9 cellular contexts compared by ENCODE assay signal in genomic region chr5:76367623-76368366, GRCh38. TPM values are rescaled to one million over a fixed set of nuclear protein-coding genes. Genes with fewer than 3 reads are reported as not detected.
DNase-seq lines count a peak whose midpoint lies in the region; ATAC-seq and TF ChIP-seq lines count a peak whose summit lies in the region.
"Had no signal": no experiment of that assay in that cellular context is flagged by ENCODE, and none has a peak within 500 bp of the region (broad histone marks: within the 10 kb centered on the region; RNA-seq: fewer than 3 reads in every experiment).

No MANE protein-coding gene starts in this region.

- CTCF ChIA-PET in CD8-positive, alpha-beta T cell (lab: Charles Lee), result no interaction called here
- CTCF ChIA-PET in PC-3 (lab: Charles Lee), result no interaction called here
- CTCF ChIA-PET in CD4-positive, alpha-beta T cell (lab: Charles Lee), result no interaction called here

- H3K27me3 ChIP-seq in CD8-positive, alpha-beta T cell (ENCODE audit: insufficient read depth, low read length), result no peaks in the 10 kb centered on the region
- H3K27me3 ChIP-seq in PC-3 (ENCODE audit: low read length) (no peaks in the 10 kb centered on the region), ovary (no peaks in the 10 kb centered on the region)
- no peaks in the 10 kb centered on the region for H3K27me3 ChIP-seq in CD4-positive, alpha-beta T cell (ENCODE audit: control insufficient read depth, insufficient read depth, low read length)

- POLR2A ChIA-PET in CD8-positive, alpha-beta T cell (lab: Charles Lee), result no interaction called here
- POLR2A ChIA-PET in PC-3 (lab: Charles Lee; ENCODE audit: unreplicated experiment), result no interaction called here
- POLR2A ChIA-PET in CD4-positive, alpha-beta T cell (lab: Charles Lee), result no interaction called here

- H4K20me1 ChIP-seq in PC-3 (ENCODE audit: low read length), result no peaks in the 10 kb centered on the region

- no peak overlapping the region for H3K9ac ChIP-seq in PC-3 (ENCODE audit: low read length)

- H3K4me2 ChIP-seq in PC-3 (ENCODE audit: low read length), result no peak overlapping the region

- no peak overlapping the region for H3K27ac ChIP-seq in CD8-positive, alpha-beta T cell (ENCODE audit: low read depth, low read length)
- H3K27ac ChIP-seq in PC-3 (ENCODE audit: low read length), result no peak overlapping the region
- H3K27ac ChIP-seq in CD4-positive, alpha-beta T cell (ENCODE audit: low read depth, low read length), result no peak overlapping the region
- no peak overlapping the region for H3K27ac ChIP-seq in ovary

- no peak overlapping the region for H3K4me3 ChIP-seq in CD8-positive, alpha-beta T cell (ENCODE audit: low read depth, low read length)
- H3K4me3 ChIP-seq in PC-3 (ENCODE audit: low read length), result no peak overlapping the region
- H3K4me3 ChIP-seq in ovary, result no peak overlapping the region

- H3K36me3 ChIP-seq in CD8-positive, alpha-beta T cell (ENCODE audit: insufficient read depth, low read length), result no peaks in the 10 kb centered on the region
- no peaks in the 10 kb centered on the region for H3K36me3 ChIP-seq in PC-3 (ENCODE audit: low read depth, low read length)
- no peaks in the 10 kb centered on the region for H3K36me3 ChIP-seq in ovary

- intact Hi-C loops in CD8-positive, alpha-beta T cell (cut with DNase I, micrococcal nuclease), result no loop called here
- intact Hi-C loops in PC-3 (cut with micrococcal nuclease) (no loop called here), ovary (cut with DNase I) (no loop called here)
- intact Hi-C loops in CD4-positive, alpha-beta T cell (cut with DNase I, micrococcal nuclease), result no loop called here

- ATAC-seq in CD8-positive, alpha-beta T cell, result peak; percentile 38
- ATAC-seq in GM19397 (IDR thresholded peaks at IDR 0.05; ENCODE audit: unreplicated experiment) (peak; percentile 63), PC-3 (no peak)
- no peak for ATAC-seq in CD4-positive, alpha-beta T cell (ENCODE audit: poor library complexity)

- no peak for TF ChIP-seq EP300 in ovary (IDR thresholded peaks at IDR 0.05)

- H3K4me1 Mint-ChIP-seq in CD8-positive, alpha-beta T cell (ENCODE audit: low read depth), result peaks cover 7% of the 10 kb centered on the region
- H3K4me1 Mint-ChIP-seq in CD4-positive, alpha-beta T cell (ENCODE audit: low read depth), result peaks cover 4% of the 10 kb centered on the region

- H3K4me1 ChIP-seq in CD8-positive, alpha-beta T cell (ENCODE audit: insufficient read depth, low read length), result no peaks in the 10 kb centered on the region
- H3K4me1 ChIP-seq in PC-3 (ENCODE audit: insufficient read depth, low read length), result peaks cover 20% of the 10 kb centered on the region
- H3K4me1 ChIP-seq in ovary (ENCODE audit: insufficient read depth), result no peaks in the 10 kb centered on the region

- no peaks in the 10 kb centered on the region for H3K9me3 Mint-ChIP-seq in CD8-positive, alpha-beta T cell
- no peaks in the 10 kb centered on the region for H3K9me3 Mint-ChIP-seq in CD4-positive, alpha-beta T cell

- peaks cover 3% of the 10 kb centered on the region for H3F3A ChIP-seq in PC-3 (ENCODE audit: low read length, unreplicated experiment)

- no peaks in the 10 kb centered on the region for H3K9me2 ChIP-seq in PC-3 (replicated peaks; ENCODE audit: low read length)

- no TSS peak for BruUV-seq in PC-3 (replicated peaks; lab: Mats Ljungman, UMichigan)

- no peaks in the 10 kb centered on the region for H3K9me3 ChIP-seq in CD8-positive, alpha-beta T cell (ENCODE audit: low read length)
- H3K9me3 ChIP-seq in PC-3 (ENCODE audit: low read length) (no peaks in the 10 kb centered on the region), ovary (no peaks in the 10 kb centered on the region)
- no peaks in the 10 kb centered on the region for H3K9me3 ChIP-seq in CD4-positive, alpha-beta T cell (ENCODE audit: control insufficient read depth, low read length)

- H3K36me3 Mint-ChIP-seq in CD8-positive, alpha-beta T cell, result no peaks in the 10 kb centered on the region
- H3K36me3 Mint-ChIP-seq in CD4-positive, alpha-beta T cell (ENCODE audit: low read depth), result no peaks in the 10 kb centered on the region

- no peak for DNase-seq in CD8-positive, alpha-beta T cell
- DNase-seq in PC-3 (peak; percentile 17), erythroblast (lab: John Stamatoyannopoulos, UW) (peak; percentile 47 to 59), ovary (no peak), globus pallidus (ENCODE audit: low spot score) (no peak), NCI-H446 treated with DMSO at 0.1 percent for 48 hours (lab: John Stamatoyannopoulos, UW) (no peak)
- no peak for DNase-seq in CD4-positive, alpha-beta T cell
- DNase-seq: cortex of kidney had no signal

- H3K4me3 Mint-ChIP-seq in CD8-positive, alpha-beta T cell, result no peak overlapping the region
- H3K4me3 Mint-ChIP-seq in CD4-positive, alpha-beta T cell, result no peak overlapping the region

- H3K79me2 ChIP-seq in PC-3 (ENCODE audit: low read length), result no peaks in the 10 kb centered on the region

- H3K27me3 Mint-ChIP-seq in CD8-positive, alpha-beta T cell (ENCODE audit: low read depth), result no peaks in the 10 kb centered on the region
- H3K27me3 Mint-ChIP-seq in CD4-positive, alpha-beta T cell, result no peaks in the 10 kb centered on the region

- TF ChIP-seq CTCF in CD8-positive, alpha-beta T cell (IDR thresholded peaks at IDR 0.05), result no peak
- TF ChIP-seq CTCF in PC-3 (conservative IDR thresholded peaks at IDR 0.05; ENCODE audit: low read depth, low read length), result no peak
- TF ChIP-seq CTCF in CD4-positive, alpha-beta T cell (IDR thresholded peaks at IDR 0.05), result no peak
- no peak for TF ChIP-seq CTCF in ovary (IDR thresholded peaks at IDR 0.05)

- H2AFZ ChIP-seq in PC-3 (ENCODE audit: low read length), result no peak overlapping the region

- TF ChIP-seq POLR2A in erythroblast (IDR thresholded peaks at IDR 0.05; ENCODE audit: low read length) (no peak), ovary (IDR thresholded peaks at IDR 0.05) (no peak)

- WGBS in ovary, 3 donors, result 90 to 93% (median 92%) methylated on average over 6 of the region's 6 CpGs

- no peak overlapping the region for H3K27ac Mint-ChIP-seq in CD8-positive, alpha-beta T cell
- H3K27ac Mint-ChIP-seq in CD4-positive, alpha-beta T cell, result no peak overlapping the region

RNA-seq across cellular contexts. Expression of gene IQGAP2, which starts 35.3 kb away (rescaled TPM):
- total RNA-seq in CD8-positive, alpha-beta T cell, result 10 to 100 TPM; 30.9 to 34.3 TPM
- not detected in 2 replicates for total RNA-seq in PC-3 (2014; rRNA removed)
- 10 to 100 TPM; 58.8 TPM for total RNA-seq in CD4-positive, alpha-beta T cell
- 10 to 100 TPM in 6 of 7 donors, 1 to 10 TPM in 1; 9.3 to 27.6 (median 16.3) TPM for total RNA-seq in ovary
- polyA plus RNA-seq in ovary, result 10 to 100 TPM in 1 of 2 donors, 1 to 10 TPM in 1; 8.6 to 13.9 TPM

Comparison
In these comparisons a context has a peak if more than half of its experiments do, and no peak if none do; other contexts are left out.
1. ATAC-seq: peak in CD8-positive, alpha-beta T cell (single experiment) and GM19397 (single experiment); none in PC-3 (single experiment) and CD4-positive, alpha-beta T cell (single experiment).
2. DNase-seq: peak in PC-3 (single experiment) and erythroblast (2 of 2); none in CD8-positive, alpha-beta T cell (0 of 7), CD4-positive, alpha-beta T cell (0 of 10), ovary (0 of 5), globus pallidus (single experiment) and NCI-H446 treated with DMSO at 0.1 percent for 48 hours (single experiment).